In the genomic region with DNA sequence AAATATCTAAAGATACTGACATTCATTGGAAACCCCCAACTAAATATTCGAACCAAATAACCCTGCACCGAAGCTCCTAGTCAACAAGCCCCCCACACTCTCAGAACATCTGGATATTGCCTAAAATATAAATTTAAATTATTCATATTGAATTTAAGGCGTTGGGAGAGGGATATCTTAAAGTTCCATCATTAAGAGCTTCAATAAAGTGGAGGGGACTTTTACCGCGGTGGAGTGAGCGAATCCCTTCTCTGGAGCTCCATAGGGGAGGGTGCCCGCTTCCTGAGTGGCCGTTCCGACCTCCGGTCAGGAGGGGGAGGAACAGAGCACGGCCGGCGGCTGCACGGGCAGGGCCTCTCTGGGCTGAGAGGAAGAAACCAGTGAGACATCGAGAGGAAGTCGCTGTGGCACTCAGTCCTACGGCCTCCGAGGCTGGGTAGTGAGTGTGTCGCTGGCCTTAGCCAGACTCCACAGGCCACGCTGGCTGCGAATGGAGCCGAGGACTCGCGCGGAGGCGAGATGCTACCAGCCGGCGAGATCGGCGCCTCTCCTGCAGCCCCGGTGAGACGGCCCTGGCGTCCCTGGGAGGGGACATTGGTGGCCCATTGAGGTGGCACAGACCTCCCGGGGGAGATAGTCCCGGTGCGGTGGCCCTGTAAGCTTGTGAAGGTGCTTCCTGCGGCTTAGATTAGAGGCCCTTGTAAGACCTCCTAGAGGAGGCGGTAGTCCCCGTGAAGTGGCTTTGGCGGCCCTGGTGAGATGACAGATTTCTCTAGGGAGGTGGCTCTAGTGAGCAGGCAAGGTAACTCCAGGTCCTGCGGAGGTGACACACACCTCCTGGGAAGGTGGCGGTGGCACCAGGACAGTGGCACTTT, we compare ENCODE assay signal across 8 cellular contexts. TPM values are rescaled to one million over a fixed set of nuclear protein-coding genes. Genes with fewer than 3 reads are reported as not detected.
A peak's percentile ranks its signal among the peaks of the same experiment; 100 is the strongest.
DNase-seq lines count a peak whose midpoint lies in the region; ATAC-seq and TF ChIP-seq lines count a peak whose summit lies in the region.

A gene (plus strand): TSS at position 405 of the 875 bp plus-strand sequence. CDS start 115 bp downstream, at position 520.

- no peaks in the 10 kb centered on the region for H3K9me3 Mint-ChIP-seq in activated B cell treated with CpG ODN at 0.5 μM for 24 hours

- H3K4me3 Mint-ChIP-seq in activated B cell treated with CpG ODN at 0.5 μM for 24 hours = peak within 1 kb of the TSS; percentile 91

- CTCF ChIA-PET in activated B cell treated with CpG ODN at 0.5 μM for 24 hours (lab: Charles Lee) = interaction anchor here (0.5 to 1.1 kb wide), 4 partner anchors 13 to 471 kb away, joined by 3 read pairs; no protein-coding TSS in a partner anchor

- TF ChIP-seq CTCF in AG09319 (IDR thresholded peaks at IDR 0.05; ENCODE audit: low read depth, low read length) = peak; percentile 85
- TF ChIP-seq CTCF in activated B cell treated with CpG ODN at 0.5 μM for 24 hours (IDR thresholded peaks at IDR 0.05) = no peak

- peaks cover 22% of the 10 kb centered on the region for H3K36me3 Mint-ChIP-seq in activated B cell treated with CpG ODN at 0.5 μM for 24 hours (ENCODE audit: low read depth)

- POLR2A ChIA-PET in activated B cell treated with CpG ODN at 0.5 μM for 24 hours (lab: Charles Lee) = interaction anchor here (0.6 to 2.8 kb wide), 22 partner anchors 8 to 1638 kb away, joined by 3 to 24 read pairs (median 4); a partner anchor contains a TSS

- H3K27ac Mint-ChIP-seq in activated B cell treated with CpG ODN at 0.5 μM for 24 hours = peak within 1 kb of the TSS; percentile 96

- no peaks in the 10 kb centered on the region for H3K27me3 Mint-ChIP-seq in activated B cell treated with CpG ODN at 0.5 μM for 24 hours

- intact Hi-C loops in activated B cell treated with CpG ODN at 0.5 μM for 24 hours (cut with micrococcal nuclease) = loop anchor here (1.0 to 5.0 kb wide), 6 partner anchors 10 to 1635 kb away; a partner anchor contains a TSS

- ATAC-seq in GM18909 (IDR thresholded peaks at IDR 0.05; ENCODE audit: poor library complexity, unreplicated experiment) (peak; percentile 96), HG03175 (IDR thresholded peaks at IDR 0.05; ENCODE audit: unreplicated experiment) (peak; percentile 91), activated B cell treated with CpG ODN at 0.5 μM for 24 hours (ENCODE audit: low read depth) (peak; percentile 92)

- DNase-seq in AG09319 (ENCODE audit: extremely low read depth, low read depth) (peak; percentile 73), NCI-H2227 treated with DMSO at 0.1 percent for 48 hours (lab: John Stamatoyannopoulos, UW) (peak; percentile 96), activated B cell treated with CpG ODN at 0.5 μM for 24 hours (peak; percentile 90), islet precursor cell (peak; percentile 96)
- peak; percentile 82 for DNase-seq in central memory CD4-positive, alpha-beta T cell
- DNase-seq in stimulated activated CD4-positive, alpha-beta T cell treated with anti-CD3 and anti-CD28 coated beads, Interleukin-12 subunit alpha, Interleukin-12 subunit beta, amount 100 ng/mL, for 48 hours (ENCODE audit: low read depth in 2 of 3, low spot score in 1 of 3) = peak; percentile 86 to 92 (median 88)

- H3K4me1 Mint-ChIP-seq in activated B cell treated with CpG ODN at 0.5 μM for 24 hours = peaks cover 33% of the 10 kb centered on the region

RNA-seq across cellular contexts. Expression of the gene that starts here (rescaled TPM):
- 31.1 and 35.5 TPM in 2 replicates for total RNA-seq in activated B cell treated with CpG ODN at 0.5 μM for 24 hours

Comparison
In these comparisons a context has a peak if more than half of its experiments do, and no peak if none do; other contexts are left out.
1. Peak in every context shown above with its lines: DNase-seq and ATAC-seq.